29 cellular contexts compared by ENCODE assay signal in the genomic region with DNA sequence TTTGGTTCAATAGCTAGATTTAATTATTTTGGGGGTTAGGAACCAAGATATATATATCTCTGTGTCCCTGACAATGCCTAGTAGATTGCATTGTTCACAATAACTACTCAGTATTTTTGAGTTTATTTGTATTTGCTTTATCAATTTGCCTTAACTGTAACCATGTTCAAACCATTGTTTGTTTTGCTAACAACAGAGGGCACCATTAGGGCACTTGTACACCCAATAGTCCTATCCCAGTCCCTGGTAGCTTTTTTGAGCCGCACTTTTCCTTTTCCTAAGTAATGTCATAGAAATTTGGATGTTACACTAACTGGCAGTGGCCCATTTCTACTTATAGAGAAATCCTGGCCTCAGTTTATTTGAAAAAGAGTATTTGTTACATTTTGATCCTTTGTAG. TPM values are rescaled to one million over a fixed set of nuclear protein-coding genes. Genes with fewer than 3 reads are reported as not detected.
DNase-seq lines count a peak whose midpoint lies in the region; ATAC-seq, FAIRE-seq and TF ChIP-seq lines count a peak whose summit lies in the region.
"Had no signal": no experiment of that assay in that cellular context is flagged by ENCODE, and none has a peak within 500 bp of the region (broad histone marks: within the 10 kb centered on the region; RNA-seq: fewer than 3 reads in every experiment).

No MANE protein-coding gene starts in this region.

- peak; percentile 43 to 44 for TF ChIP-seq RAD21 in liver (IDR thresholded peaks at IDR 0.05)
- TF ChIP-seq RAD21 in HepG2 (CRISPR knock-in tag; IDR thresholded peaks at IDR 0.05): no peak

- in situ Hi-C loops in HepG2 (cut with HindIII; ENCODE audit: extremely low pct_ligation_motif_present, low pct_unique_long_range_greater_than_20kb): no loop called here

- DNase-seq in HepG2 (ENCODE audit: low spot score) (no peak), SW480 (ENCODE audit: low spot score) (no peak), LoVo (ENCODE audit: low spot score) (no peak)
- DNase-seq: activated CD4-positive, alpha-beta T cell treated with anti-CD3 and anti-CD28 coated beads for 36 hours; activated CD8-positive, alpha-beta memory T cell treated with anti-CD3 and anti-CD28 coated beads for 24 hours; activated T-cell treated with anti-CD3 and anti-CD28 coated beads, Interleukin-2, amount 50 U/mL, for 1 hour; AML-193; brain microvascular endothelial cell; DMS79; effector memory CD4-positive, alpha-beta T cell; KBM-7; NCI-H1436; NCI-H510A treated with DMSO at 0.1 percent for 48 hours; NK-92 treated with Interleukin-12 subunit alpha and Interleukin-12 subunit beta, amount 100 ng/mL, for 24 hours; stimulated activated CD4-positive, alpha-beta T cell treated with anti-CD3 and anti-CD28 coated beads, Interleukin-1b, Interleukin-23, amount 100 ng/mL, for 48 hours; T-helper 17 cell; trophoblast cell had no signal

- no peak overlapping the region for H3K4me2 ChIP-seq in HepG2 (ENCODE audit: low read depth, low read length)

- intact Hi-C loops in HepG2 (cut with micrococcal nuclease; ENCODE audit: unreplicated experiment): no loop called here

- FAIRE-seq in HepG2 (lab: Jason Lieb, UNC): no peak
- FAIRE-seq: A204.1, frontal cortex had no signal

- WGBS in liver: 43% methylated on average over 1 of the region's 1 CpG
- 100% methylated on average over 1 of the region's 1 CpG for WGBS in HepG2 (ENCODE audit: low lambda C conversion rate)

- peaks cover 1 to 6% (median 3%) of the 10 kb centered on the region in 4 donors for H3K4me1 ChIP-seq in liver (ENCODE audit: control insufficient read depth in 4 of 4, insufficient read depth in 4 of 4, low read length in 3 of 4)
- H3K4me1 ChIP-seq in HepG2 (ENCODE audit: insufficient read depth, low read length): peaks cover 13% of the 10 kb centered on the region
- H3K4me1 ChIP-seq in iPS-20b (ENCODE audit: insufficient read depth, low read length): peaks cover 15% of the 10 kb centered on the region

- H2AFZ ChIP-seq in HepG2 (ENCODE audit: low read length): no peak overlapping the region
- H2AFZ ChIP-seq: hepatocyte had no signal

- peaks cover 30% of the 10 kb centered on the region for H3K79me2 ChIP-seq in HepG2 (ENCODE audit: insufficient read depth, low read length)

- no peaks in the 10 kb centered on the region for H3K36me3 ChIP-seq in liver (ENCODE audit: control insufficient read depth in 4 of 4, insufficient read depth in 3 of 4, low read depth in 1 of 4, low read length in 3 of 4)
- H3K36me3 ChIP-seq in HepG2 (replicated peaks in 1 of 2; ENCODE audit: control insufficient read depth in 1 of 2, insufficient read depth in 2 of 2, low read length in 2 of 2): no peaks in the 10 kb centered on the region; a peak in 1 of 5 replicates
- no peaks in the 10 kb centered on the region for H3K36me3 ChIP-seq in iPS-20b (ENCODE audit: insufficient read depth, low read depth, low read length)
- H3K36me3 ChIP-seq: brain microvascular endothelial cell had no signal

- TF ChIP-seq CTCF in liver (IDR thresholded peaks at IDR 0.05; ENCODE audit: low read depth, low read length, missing input control) (no peak), HepG2 (CRISPR knock-in tag; IDR thresholded peaks at IDR 0.05) (no peak)

- CTCF ChIA-PET in HepG2 (lab: Yijun Ruan, JAX; ENCODE audit: low intra/inter-chr PET ratio, low total read pairs): no interaction called here

- no TSS peak for BruUV-seq in HepG2 (replicated peaks; lab: Mats Ljungman, UMichigan)

- no peaks in the 10 kb centered on the region for H4K20me1 ChIP-seq in HepG2 (ENCODE audit: insufficient read depth, low read length)

- TF ChIP-seq EP300 in HepG2 (IDR thresholded peaks at IDR 0.05; ENCODE audit: low read depth in 2 of 2, low read length in 2 of 2) (no peak), HepG2 (CRISPR knock-in tag; IDR thresholded peaks at IDR 0.05; ENCODE audit: borderline replicate concordance) (no peak)

- POLR2A ChIA-PET in HepG2 (lab: Yijun Ruan, JAX): interaction anchor here (1.7 kb wide), 1 partner anchor 15 kb away, joined by 4 read pairs; no protein-coding TSS in a partner anchor

- H3K27ac ChIP-seq in liver (ENCODE audit: low read depth in 1 of 2, low read length in 2 of 2) (no peak overlapping the region), HepG2 (ENCODE audit: extremely low read length, insufficient read depth, low read length) (no peak overlapping the region), iPS-20b (ENCODE audit: low read length) (no peak overlapping the region)
- H3K27ac ChIP-seq: brain microvascular endothelial cell, hepatocyte, skin epidermis had no signal

- H3K9ac ChIP-seq in liver (ENCODE audit: low read depth in 1 of 2, low read length in 2 of 2) (no peak overlapping the region), HepG2 (ENCODE audit: insufficient read depth, low read depth, low read length) (no peak overlapping the region), iPS-20b (ENCODE audit: low read depth, low read length) (no peak overlapping the region)

- no peaks in the 10 kb centered on the region for H3K9me3 ChIP-seq in liver (ENCODE audit: control insufficient read depth in 4 of 4, low read length in 3 of 4)
- H3K9me3 ChIP-seq in HepG2 (ENCODE audit: low read length): no peaks in the 10 kb centered on the region
- H3K9me3 ChIP-seq in iPS-20b (ENCODE audit: insufficient read depth, low read depth, low read length): no peaks in the 10 kb centered on the region

- no peaks in the 10 kb centered on the region for H3K27me3 ChIP-seq in liver (ENCODE audit: control insufficient read depth in 4 of 4, insufficient read depth in 4 of 4, low read length in 3 of 4)
- H3K27me3 ChIP-seq in HepG2 (ENCODE audit: control insufficient read depth in 1 of 2, insufficient read depth in 2 of 2, low read length in 2 of 2): no peaks in the 10 kb centered on the region
- H3K27me3 ChIP-seq in iPS-20b (ENCODE audit: insufficient read depth, low read length): no peaks in the 10 kb centered on the region
- H3K27me3 ChIP-seq: brain microvascular endothelial cell, hepatocyte had no signal

- ATAC-seq in HepG2: no peak
- ATAC-seq in SK-N-SH treated with all-trans-retinoic acid at 6 μM for 48 hours: peak; percentile 68
- ATAC-seq in GM19035 (IDR thresholded peaks at IDR 0.05; ENCODE audit: unreplicated experiment): no peak
- no peak for ATAC-seq in HG02678 (IDR thresholded peaks at IDR 0.05; ENCODE audit: unreplicated experiment)
- ATAC-seq: activated CD4-positive, alpha-beta T cell treated with anti-CD3 and anti-CD28 coated beads for 36 hours; esophagus mucosa; T-helper 17 cell had no signal

- H3K4me3 ChIP-seq in liver (ENCODE audit: low read depth in 1 of 3, low read length in 3 of 3): no peak overlapping the region
- H3K4me3 ChIP-seq in HepG2 (replicated peaks in 1 of 3; ENCODE audit: insufficient read depth in 1 of 3, low read depth in 2 of 3, low read length in 3 of 3): no peak overlapping the region
- peak overlapping the region; percentile 36; the same call in 1 of the 2 replicates for H3K4me3 ChIP-seq in iPS-20b (ENCODE audit: low read length)
- H3K4me3 ChIP-seq: hepatocyte, lung, skin epidermis had no signal

- TF ChIP-seq POLR2A in HepG2 (IDR thresholded peaks at IDR 0.05; ENCODE audit: insufficient read depth in 1 of 2, low read depth in 2 of 2, low read length in 2 of 2): no peak

RNA-seq across cellular contexts. Expression of gene KLHL5, which starts 0.6 kb away (rescaled TPM):
- total RNA-seq in liver: 10 to 100 TPM; 23.9 to 65.4 TPM
- 10 to 100 TPM; 14.2 to 27.3 TPM for polyA plus RNA-seq in liver
- 36.2 and 45.3 TPM in 2 replicates for total RNA-seq in HepG2 (2016; rRNA removed; fragmentation: Illumina TruSeq; extraction: Trizol)
- total RNA-seq in HepG2 (2016; cell fraction: cytosol; rRNA removed; fragmentation: Illumina TruSeq; extraction: Trizol; ENCODE audit: low read depth): 32.0 and 35.3 TPM in 2 replicates
- total RNA-seq in HepG2 (2016; cell fraction: insoluble cytoplasmic fraction; rRNA removed; fragmentation: Illumina TruSeq; extraction: Trizol): 36.6 and 44.0 TPM in 2 replicates
- 75.4 and 86.1 TPM in 2 replicates for total RNA-seq in HepG2 (2016; cell fraction: membrane; rRNA removed; fragmentation: Illumina TruSeq; extraction: Trizol)
- total RNA-seq in HepG2 (2016; cell fraction: nucleus; rRNA removed; fragmentation: Illumina TruSeq; extraction: Trizol): 26.6 and 27.0 TPM in 2 replicates
- polyA plus RNA-seq in HepG2 (2011; rRNA removed): 32.6 and 38.7 TPM in 2 replicates
- 29.8 and 43.7 TPM in 2 replicates for polyA plus RNA-seq in HepG2 (2011; cell fraction: cytosol; rRNA removed)
- polyA plus RNA-seq in HepG2 (2011; cell fraction: nucleus; rRNA removed): 14.9 and 17.0 TPM in 2 replicates
- polyA plus RNA-seq in HepG2 (2012): 33.7 and 34.6 TPM in 2 replicates
- polyA plus RNA-seq in HepG2 (2016; cell fraction: cytosol; fragmentation: Illumina TruSeq; extraction: Trizol; ENCODE audit: low read depth): 31.2 and 34.0 TPM in 2 replicates
- 39.8 and 40.2 TPM in 2 replicates for polyA plus RNA-seq in HepG2 (2016; cell fraction: insoluble cytoplasmic fraction; fragmentation: Illumina TruSeq; extraction: Trizol; ENCODE audit: low read depth)
- 51.9 and 59.4 TPM in 2 replicates for polyA plus RNA-seq in HepG2 (2016; cell fraction: membrane; fragmentation: Illumina TruSeq; extraction: Trizol; ENCODE audit: low read depth)
- 22.2 and 22.8 TPM in 2 replicates for polyA plus RNA-seq in HepG2 (2016; cell fraction: nucleus; fragmentation: Illumina TruSeq; extraction: Trizol; ENCODE audit: insufficient read depth, low read depth)
- polyA minus RNA-seq in HepG2 (2011; rRNA and poly(A)+ RNA removed; ENCODE audit: low replicate concordance): 25.9 and 37.5 TPM in 2 replicates
- polyA minus RNA-seq in HepG2 (2011; cell fraction: cytosol; rRNA and poly(A)+ RNA removed): 31.0 and 34.7 TPM in 2 replicates
- polyA minus RNA-seq in HepG2 (2011; cell fraction: nucleus; rRNA and poly(A)+ RNA removed): 48.0 and 50.0 TPM in 2 replicates

RNA-seq across cellular contexts. Expression of gene TMEM156, which starts 29.2 kb away (rescaled TPM):
- under 1 TPM; 0.67 to 0.70 TPM for total RNA-seq in liver
- polyA plus RNA-seq in liver: under 1 TPM; 0.58 to 0.61 TPM
- total RNA-seq in HepG2 (2016; rRNA removed; fragmentation: Illumina TruSeq; extraction: Trizol): not detected in 2 replicates
- not detected in 2 replicates for total RNA-seq in HepG2 (2016; cell fraction: cytosol; rRNA removed; fragmentation: Illumina TruSeq; extraction: Trizol; ENCODE audit: low read depth)
- not detected in 2 replicates for total RNA-seq in HepG2 (2016; cell fraction: insoluble cytoplasmic fraction; rRNA removed; fragmentation: Illumina TruSeq; extraction: Trizol)
- not detected in 2 replicates for total RNA-seq in HepG2 (2016; cell fraction: membrane; rRNA removed; fragmentation: Illumina TruSeq; extraction: Trizol)
- not detected in 2 replicates for total RNA-seq in HepG2 (2016; cell fraction: nucleus; rRNA removed; fragmentation: Illumina TruSeq; extraction: Trizol)
- polyA plus RNA-seq in HepG2 (2011; rRNA removed): 1.2 and 1.6 TPM in 2 replicates
- polyA plus RNA-seq in HepG2 (2011; cell fraction: cytosol; rRNA removed): 0.63 and 0.91 TPM in 2 replicates
- polyA plus RNA-seq in HepG2 (2011; cell fraction: nucleus; rRNA removed): 0.13 and 0.31 TPM in 2 replicates
- 0.13 and 1.2 TPM in 2 replicates for polyA plus RNA-seq in HepG2 (2012)
- polyA plus RNA-seq in HepG2 (2016; cell fraction: cytosol; fragmentation: Illumina TruSeq; extraction: Trizol; ENCODE audit: low read depth): 0.10 TPM in 1 of 2 replicates, not detected in the other
- not detected in 2 replicates for polyA plus RNA-seq in HepG2 (2016; cell fraction: insoluble cytoplasmic fraction; fragmentation: Illumina TruSeq; extraction: Trizol; ENCODE audit: low read depth)
- 0.13 TPM in 1 of 2 replicates, not detected in the other for polyA plus RNA-seq in HepG2 (2016; cell fraction: membrane; fragmentation: Illumina TruSeq; extraction: Trizol; ENCODE audit: low read depth)
- not detected in 2 replicates for polyA plus RNA-seq in HepG2 (2016; cell fraction: nucleus; fragmentation: Illumina TruSeq; extraction: Trizol; ENCODE audit: insufficient read depth, low read depth)
- 0.50 and 1.8 TPM in 2 replicates for polyA minus RNA-seq in HepG2 (2011; rRNA and poly(A)+ RNA removed; ENCODE audit: low replicate concordance)
- polyA minus RNA-seq in HepG2 (2011; cell fraction: cytosol; rRNA and poly(A)+ RNA removed): 0.49 and 0.62 TPM in 2 replicates
- polyA minus RNA-seq in HepG2 (2011; cell fraction: nucleus; rRNA and poly(A)+ RNA removed): 1.2 TPM in 2 replicates
- total RNA-seq: SK-MEL-5 had no signal
- polyA plus RNA-seq: hepatocyte had no signal
